14 cellular contexts compared by ENCODE assay signal in genomic region chr15:70284438-70285214, GRCh38.
DNase-seq lines count a peak whose midpoint lies in the region; ATAC-seq and TF ChIP-seq lines count a peak whose summit lies in the region.
"Had no signal": no experiment of that assay in that cellular context is flagged by ENCODE, and none has a peak within 500 bp of the region (broad histone marks: within the 10 kb centered on the region; RNA-seq: fewer than 3 reads in every experiment).

No MANE protein-coding gene starts in this region.

- no peak for ATAC-seq in left colon
- ATAC-seq: activated T-helper 17 cell treated with anti-CD3 and anti-CD28 coated beads, Interleukin-2, amount 50 U/mL, for 72 hours; HCT116 had no signal

- no peak overlapping the region for H2BK120ac ChIP-seq in mesendoderm (ENCODE audit: low read depth, low read length)

- H3K36me3 ChIP-seq in mesendoderm (ENCODE audit: control insufficient read depth, insufficient read depth, low read length) = no peaks in the 10 kb centered on the region
- no peaks in the 10 kb centered on the region for H3K36me3 ChIP-seq in hepatocyte (replicated peaks; ENCODE audit: insufficient read depth, low read depth)
- H3K36me3 ChIP-seq: tibial artery had no signal

- H3K4me1 ChIP-seq in mesendoderm (ENCODE audit: control insufficient read depth, low read depth, low read length) (no peaks in the 10 kb centered on the region), hepatocyte (ENCODE audit: insufficient read depth) (peaks cover 3% of the 10 kb centered on the region)

- H3K79me2 ChIP-seq in mesendoderm (ENCODE audit: control insufficient read depth, insufficient read depth, low read length) (no peaks in the 10 kb centered on the region), hepatocyte (no peaks in the 10 kb centered on the region)

- no peak overlapping the region for H3K27ac ChIP-seq in mesendoderm (ENCODE audit: low read depth, low read length)
- no peak overlapping the region for H3K27ac ChIP-seq in hepatocyte
- H3K27ac ChIP-seq: tibial artery had no signal

- no peak overlapping the region for H3K23ac ChIP-seq in mesendoderm (ENCODE audit: low read length)

- H2AFZ ChIP-seq in hepatocyte = no peak overlapping the region

- H3K56ac ChIP-seq in mesendoderm (ENCODE audit: low read length) = no peak overlapping the region

- TF ChIP-seq CTCF in hepatocyte (IDR thresholded peaks at IDR 0.05; ENCODE audit: poor library complexity) = no peak

- H4K5ac ChIP-seq in mesendoderm (ENCODE audit: low read length) = no peak overlapping the region

- H3K27me3 ChIP-seq in mesendoderm (ENCODE audit: insufficient read depth, low read length, poor library complexity) (no peaks in the 10 kb centered on the region), hepatocyte (no peaks in the 10 kb centered on the region)
- H3K27me3 ChIP-seq: tibial artery had no signal

- no peak overlapping the region for H2BK5ac ChIP-seq in mesendoderm (ENCODE audit: low read length)

- no CpG with 5 or more reads among the region's 9 CpGs for WGBS in mesendoderm (ENCODE audit: extremely low coverage, insufficient coverage, low lambda C conversion rate)
- 95% methylated on average over 9 of the region's 9 CpGs for WGBS in hepatocyte (ENCODE audit: low lambda C conversion rate, missing lambda C conversion rate)

- peak; percentile 61 for DNase-seq in DMS79 treated with DMSO at 0.1 percent for 48 hours (lab: John Stamatoyannopoulos, UW)
- peak; percentile 80 for DNase-seq in NCI-H2029 (lab: John Stamatoyannopoulos, UW)
- peak; percentile 38 for DNase-seq in astrocyte of the hippocampus (ENCODE audit: low read depth, low spot score)
- DNase-seq in mesendoderm = peak; percentile 44
- DNase-seq in left colon = no peak
- no peak for DNase-seq in NCI-H1417 treated with DMSO at 0.1 percent for 48 hours (lab: John Stamatoyannopoulos, UW)
- DNase-seq in activated CD4-positive, alpha-beta T cell treated with anti-CD3 and anti-CD28 coated beads for 1 hour = no peak
- no peak for DNase-seq in hepatocyte (ENCODE audit: low spot score)
- DNase-seq: DMS 273 treated with DMSO at 0.1 percent for 48 hours, NCI-H2107, SHP77, tibial artery had no signal

- no peak overlapping the region for H3K4ac ChIP-seq in mesendoderm (ENCODE audit: low read depth, low read length)

- intact Hi-C loops in left colon (cut with DNase I, micrococcal nuclease) = no loop called here

- no peak overlapping the region for H3K4me2 ChIP-seq in mesendoderm (ENCODE audit: low read length)
- H3K4me2 ChIP-seq in hepatocyte = no peak overlapping the region

- no peaks in the 10 kb centered on the region for H3K9me3 ChIP-seq in hepatocyte (ENCODE audit: low read depth)
- H3K9me3 ChIP-seq: tibial artery had no signal

- no peak overlapping the region for H2AK5ac ChIP-seq in mesendoderm (ENCODE audit: low read length)

- H3K9ac ChIP-seq in mesendoderm (ENCODE audit: low read length) = no peak overlapping the region

- H3K79me1 ChIP-seq in mesendoderm (ENCODE audit: low read length) = no peaks in the 10 kb centered on the region

- no peaks in the 10 kb centered on the region for H3K9me2 ChIP-seq in hepatocyte (replicated peaks; ENCODE audit: insufficient read depth)

- H3K18ac ChIP-seq in mesendoderm (ENCODE audit: low read length) = no peak overlapping the region

- H3K4me3 ChIP-seq in mesendoderm (ENCODE audit: low read length) = no peak overlapping the region
- no peak overlapping the region for H3K4me3 ChIP-seq in hepatocyte
- H3K4me3 ChIP-seq: tibial artery had no signal

- no peak overlapping the region for H4K8ac ChIP-seq in mesendoderm (ENCODE audit: low read depth, low read length)

- no peaks in the 10 kb centered on the region for H4K20me1 ChIP-seq in hepatocyte (ENCODE audit: insufficient read depth, poor library complexity, severe bottlenecking)

- H2BK15ac ChIP-seq in mesendoderm (replicated peaks; ENCODE audit: low read depth) = no peak overlapping the region

Comparison
In these comparisons a context has a peak if more than half of its experiments do, and no peak if none do; other contexts are left out.
1. DNase-seq: peak in DMS79 treated with DMSO at 0.1 percent for 48 hours (single experiment), NCI-H2029 (single experiment), astrocyte of the hippocampus (single experiment) and mesendoderm (single experiment); none in left colon (0 of 2), NCI-H1417 treated with DMSO at 0.1 percent for 48 hours (single experiment), activated CD4-positive, alpha-beta T cell treated with anti-CD3 and anti-CD28 coated beads for 1 hour (single experiment) and hepatocyte (single experiment).